ENCODE assay signal across 1 cellular context in genomic region chr18:61334491-61334850, GRCh38.
TF ChIP-seq lines count a peak whose summit lies in the region.

No MANE protein-coding gene starts in this region.

TF ChIP-seq in GM23338, 12 proteins besides CTCF, POLR2A, EP300 and RAD21 (continued from another document):
- no peak for TF ChIP-seq ZNF462 (CRISPR knock-in tag; IDR thresholded peaks at IDR 0.05)
- TF ChIP-seq CREB1 (CRISPR knock-in tag; IDR thresholded peaks at IDR 0.05; ENCODE audit: low read depth), result no peak
- TF ChIP-seq EZH2 (IDR thresholded peaks at IDR 0.05; ENCODE audit: low read depth, unreplicated experiment), result no peak
- no peak for TF ChIP-seq ZNF331 (CRISPR knock-in tag; IDR thresholded peaks at IDR 0.05; ENCODE audit: low read depth)
- TF ChIP-seq NANOG (IDR thresholded peaks at IDR 0.05; ENCODE audit: borderline replicate concordance), result no peak
- no peak for TF ChIP-seq POLR2AphosphoS5 (IDR thresholded peaks at IDR 0.05; ENCODE audit: low read depth)
- no peak for TF ChIP-seq ZNF114 (CRISPR knock-in tag; IDR thresholded peaks at IDR 0.05)
- TF ChIP-seq ETS1 (IDR thresholded peaks at IDR 0.05), result no peak
- no peak for TF ChIP-seq STAT1 (IDR thresholded peaks at IDR 0.05; ENCODE audit: unreplicated experiment)
